ENCODE assay signal across 8 cellular contexts in the genomic region with DNA sequence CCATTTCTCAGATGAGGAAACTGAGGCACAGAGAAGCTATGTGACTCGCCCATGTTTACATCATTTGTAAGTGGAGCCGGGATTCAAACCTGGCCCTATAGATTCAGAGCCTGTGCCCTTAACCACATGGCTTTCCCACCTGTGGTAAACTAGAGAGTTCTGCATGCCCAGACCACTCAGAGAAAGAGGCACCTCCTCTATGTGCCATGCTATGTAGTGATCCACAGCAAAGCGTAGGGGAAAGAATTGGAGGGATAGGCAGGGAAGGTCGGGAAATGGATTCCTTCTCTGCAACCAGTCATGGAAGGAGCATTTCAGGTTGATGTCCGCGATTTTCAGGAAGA. TPM values are rescaled to one million over a fixed set of nuclear protein-coding genes. Genes with fewer than 3 reads are reported as not detected.
DNase-seq lines count a peak whose midpoint lies in the region; ATAC-seq and TF ChIP-seq lines count a peak whose summit lies in the region.
"Had no signal": no experiment of that assay in that cellular context is flagged by ENCODE, and none has a peak within 500 bp of the region (broad histone marks: within the 10 kb centered on the region; RNA-seq: fewer than 3 reads in every experiment).

No MANE protein-coding gene starts in this region.

- DNase-seq in dorsolateral prefrontal cortex (no peak), AG08395 (ENCODE audit: low spot score) (no peak), NCI-H187 treated with DMSO at 0.1 percent for 48 hours (lab: John Stamatoyannopoulos, UW) (no peak), NCI-H510A treated with DMSO at 0.1 percent for 48 hours (lab: John Stamatoyannopoulos, UW) (no peak)
- no peak for DNase-seq in stimulated activated naive CD8-positive, alpha-beta T cell treated with anti-CD3 and anti-CD28 coated beads, Interleukin-15, Interleukin-2, amounts not matched to agents 100 U/mL and 50 U/mL, for 24 hours

- no peaks in the 10 kb centered on the region for H3K27me3 ChIP-seq in dorsolateral prefrontal cortex
- H3K27me3 ChIP-seq: gastrocnemius medialis had no signal

- peak overlapping the region in 58 of 59 donors; percentile 36 to 82 (median 64) for H3K4me3 ChIP-seq in dorsolateral prefrontal cortex

- ATAC-seq in GM19467 (IDR thresholded peaks at IDR 0.05; ENCODE audit: unreplicated experiment) (peak; percentile 27), HG03175 (IDR thresholded peaks at IDR 0.05; ENCODE audit: unreplicated experiment) (peak; percentile 23)
- peak; percentile 53 for ATAC-seq in stimulated activated naive CD8-positive, alpha-beta T cell treated with anti-CD3 and anti-CD28 coated beads, Interleukin-15, Interleukin-2, amounts not matched to agents 100 U/mL and 50 U/mL, for 24 hours

- no peak for TF ChIP-seq CTCF in dorsolateral prefrontal cortex (IDR thresholded peaks at IDR 0.05 in 54 of 56, conservative IDR thresholded peaks at IDR 0.05 in 2 of 56; ENCODE audit: low read depth in 1 of 56, partially characterized antibody in 56 of 56)

- H3K27ac ChIP-seq in dorsolateral prefrontal cortex = peak overlapping the region in 17 of 59 donors; percentile 33 to 85 (median 64)

- intact Hi-C loops in dorsolateral prefrontal cortex (cut with DNase I) = loop anchor here (2.0 to 10.0 kb wide), 4 partner anchors 515 to 783 kb away; no protein-coding TSS in a partner anchor

RNA-seq across cellular contexts. Expression of a gene that starts 15.4 kb away (rescaled TPM):
- total RNA-seq in dorsolateral prefrontal cortex = not detected
